Comparison of ENCODE assay signal across 8 cellular contexts in genomic region chr14:76953196-76953945, GRCh38.
DNase-seq lines count a peak whose midpoint lies in the region; ATAC-seq and TF ChIP-seq lines count a peak whose summit lies in the region.

No MANE protein-coding gene starts in this region.

- POLR2A ChIA-PET in activated CD4-positive, alpha-beta memory T cell treated with anti-CD3 and anti-CD28 coated beads for 36 hours (lab: Charles Lee): interaction anchor here (1.0 to 1.3 kb wide), 4 partner anchors 9 to 75 kb away, joined by 3 to 9 read pairs (median 4); partner anchors contain the start of gene IRF2BPL

- TF ChIP-seq POLR2A in upper lobe of left lung (IDR thresholded peaks at IDR 0.05): peak in 2 of 4 donors; percentile 35 to 55

- H3K4me3 ChIP-seq in MG63: peak overlapping the region; percentile 31
- no peak overlapping the region for H3K4me3 ChIP-seq in epithelial cell of esophagus (ENCODE audit: low read length)
- H3K4me3 ChIP-seq in upper lobe of left lung: peak overlapping the region in 3 of 4 donors; percentile 1 to 27 (median 11)

- H3K27ac Mint-ChIP-seq in activated CD4-positive, alpha-beta memory T cell treated with anti-CD3 and anti-CD28 coated beads for 36 hours: peak overlapping the region; percentile 79

- WGBS in upper lobe of left lung, 2 donors: 27 to 41% methylated on average over 8 to 12 of the region's 12 CpGs

- H3K36me3 Mint-ChIP-seq in activated CD4-positive, alpha-beta memory T cell treated with anti-CD3 and anti-CD28 coated beads for 36 hours: no peaks in the 10 kb centered on the region

- no peaks in the 10 kb centered on the region for H3K9me3 Mint-ChIP-seq in activated CD4-positive, alpha-beta memory T cell treated with anti-CD3 and anti-CD28 coated beads for 36 hours

- peak overlapping the region; percentile 45 for H3K4me3 Mint-ChIP-seq in activated CD4-positive, alpha-beta memory T cell treated with anti-CD3 and anti-CD28 coated beads for 36 hours

- CTCF ChIA-PET in activated CD4-positive, alpha-beta memory T cell treated with anti-CD3 and anti-CD28 coated beads for 36 hours (lab: Charles Lee): interaction anchor here (0.6 to 4.5 kb wide), 9 partner anchors 10 to 118 kb away, joined by 3 to 26 read pairs (median 4); no protein-coding TSS in a partner anchor

- H3K36me3 ChIP-seq in MG63 (no peaks in the 10 kb centered on the region), upper lobe of left lung (no peaks in the 10 kb centered on the region)

- intact Hi-C loops in activated CD4-positive, alpha-beta memory T cell treated with anti-CD3 and anti-CD28 coated beads for 36 hours (cut with micrococcal nuclease): no loop called here

- H3K4me1 Mint-ChIP-seq in activated CD4-positive, alpha-beta memory T cell treated with anti-CD3 and anti-CD28 coated beads for 36 hours (ENCODE audit: low read depth): peaks cover 60% of the 10 kb centered on the region

- peak; percentile 86 for DNase-seq in DMS53 (lab: John Stamatoyannopoulos, UW)
- peak; percentile 88 for DNase-seq in MG63
- DNase-seq in activated CD4-positive, alpha-beta memory T cell treated with anti-CD3 and anti-CD28 coated beads for 36 hours: peak; percentile 60
- DNase-seq in epithelial cell of esophagus (ENCODE audit: low read depth): peak; percentile 73
- peak; percentile 98 for DNase-seq in myocyte (ENCODE audit: low read depth)
- peak; percentile 87 for DNase-seq in upper lobe of left lung

- ATAC-seq in upper lobe of left lung (ENCODE audit: low FRiP score in 2 of 2) (peak; percentile 69 to 78), GM18868 (IDR thresholded peaks at IDR 0.05; ENCODE audit: unreplicated experiment) (no peak), HG02759 (IDR thresholded peaks at IDR 0.05; ENCODE audit: unreplicated experiment) (no peak)

- TF ChIP-seq CTCF in epithelial cell of esophagus (IDR thresholded peaks at IDR 0.05; ENCODE audit: insufficient read depth, low read depth, low read length, missing control alignments) (no peak), upper lobe of left lung (IDR thresholded peaks at IDR 0.05) (no peak)

- peak overlapping the region; percentile 91 to 98 (median 97) for H3K27ac ChIP-seq in upper lobe of left lung

- no peaks in the 10 kb centered on the region for H3K27me3 ChIP-seq in MG63
- H3K27me3 ChIP-seq in upper lobe of left lung: no peaks in the 10 kb centered on the region

- peaks cover 67 to 77% (median 69%) of the 10 kb centered on the region in 4 donors for H3K4me1 ChIP-seq in upper lobe of left lung

- no peak for TF ChIP-seq EP300 in upper lobe of left lung (IDR thresholded peaks at IDR 0.05)

- H3K9me3 ChIP-seq in MG63 (no peaks in the 10 kb centered on the region), upper lobe of left lung (no peaks in the 10 kb centered on the region)

- H3K27me3 Mint-ChIP-seq in activated CD4-positive, alpha-beta memory T cell treated with anti-CD3 and anti-CD28 coated beads for 36 hours: no peaks in the 10 kb centered on the region

Comparison
In these comparisons a context has a peak if more than half of its experiments do, and no peak if none do; other contexts are left out.
1. ATAC-seq: peak in upper lobe of left lung (2 of 2); none in GM18868 (single experiment) and HG02759 (single experiment).
2. Peak in every context shown above with its lines, with median percentiles within 50 percentile points of each other: DNase-seq.